Comparison of ENCODE assay signal across 27 cellular contexts in genomic region chrX:133151320-133151719, GRCh38. TPM values are rescaled to one million over a fixed set of nuclear protein-coding genes. Genes with fewer than 3 reads are reported as not detected.
A peak's percentile ranks its signal among the peaks of the same experiment; 100 is the strongest.
DNase-seq lines count a peak whose midpoint lies in the region; ATAC-seq and TF ChIP-seq lines count a peak whose summit lies in the region.
"Had no signal": no experiment of that assay in that cellular context is flagged by ENCODE, and none has a peak within 500 bp of the region (broad histone marks: within the 10 kb centered on the region; RNA-seq: fewer than 3 reads in every experiment).

No MANE protein-coding gene starts in this region.

- H3K27me3 Mint-ChIP-seq in nephron (ENCODE audit: low read depth): no peaks in the 10 kb centered on the region
- H3K27me3 Mint-ChIP-seq in glutamatergic neuron (ENCODE audit: unreplicated experiment): no peaks in the 10 kb centered on the region
- H3K27me3 Mint-ChIP-seq: central memory CD8-positive, alpha-beta T cell; effector memory CD8-positive, alpha-beta T cell had no signal

- H3K4me1 Mint-ChIP-seq in nephron: peaks cover 9% of the 10 kb centered on the region
- no peaks in the 10 kb centered on the region for H3K4me1 Mint-ChIP-seq in glutamatergic neuron (ENCODE audit: low read depth, unreplicated experiment)
- H3K4me1 Mint-ChIP-seq: central memory CD8-positive, alpha-beta T cell; natural killer cell had no signal

- H3K4me3 ChIP-seq in epithelial cell of proximal tubule (ENCODE audit: low read depth, low read length): no peak overlapping the region
- H3K4me3 ChIP-seq: adrenal gland, K562, SK-N-MC, suprapubic skin had no signal

- peak overlapping the region; percentile 82 to 97 (median 96) for H3K27ac Mint-ChIP-seq in nephron
- no peak overlapping the region for H3K27ac Mint-ChIP-seq in glutamatergic neuron (ENCODE audit: unreplicated experiment)
- H3K27ac Mint-ChIP-seq: activated T-helper 2 cell treated with anti-CD3 and anti-CD28 coated beads, Interferon-gamma antibody, Interleukin-2, Interleukin-4, amounts not matched to agents 10 μg/mL and 5 μg/mL and 100 μg/mL, durations not matched to agents 14 hours and 24 hours and 36 hours; effector memory CD8-positive, alpha-beta T cell; HFFc6; natural killer cell had no signal

- H3K4me3 Mint-ChIP-seq in nephron: no peak overlapping the region
- H3K4me3 Mint-ChIP-seq in glutamatergic neuron (ENCODE audit: unreplicated experiment): no peak overlapping the region
- H3K4me3 Mint-ChIP-seq: central memory CD8-positive, alpha-beta T cell; effector memory CD8-positive, alpha-beta T cell; HFFc6; natural killer cell had no signal

- peaks cover 20% of the 10 kb centered on the region for H3K9me3 Mint-ChIP-seq in nephron
- no peaks in the 10 kb centered on the region for H3K9me3 Mint-ChIP-seq in glutamatergic neuron (ENCODE audit: unreplicated experiment)
- H3K9me3 Mint-ChIP-seq: activated T-helper 2 cell treated with anti-CD3 and anti-CD28 coated beads, Interferon-gamma antibody, Interleukin-2, Interleukin-4, amounts not matched to agents 10 μg/mL and 5 μg/mL and 100 μg/mL, durations not matched to agents 14 hours and 24 hours and 36 hours; central memory CD8-positive, alpha-beta T cell; natural killer cell had no signal

- ATAC-seq in GM18907 (IDR thresholded peaks at IDR 0.05; ENCODE audit: unreplicated experiment) (peak; percentile 70), HG02884 (IDR thresholded peaks at IDR 0.05; ENCODE audit: unreplicated experiment) (no peak)
- ATAC-seq: activated CD4-positive, CD25-positive, alpha-beta regulatory T cell treated with anti-CD3 and anti-CD28 coated beads, Interleukin-2, amount 50 U/mL, for 24 hours; effector memory CD8-positive, alpha-beta T cell; K562; natural killer cell had no signal

- no peak for TF ChIP-seq CTCF in epithelial cell of proximal tubule (conservative IDR thresholded peaks at IDR 0.05; ENCODE audit: low read depth, low read length)
- no peak for TF ChIP-seq CTCF in nephron (IDR thresholded peaks at IDR 0.05; ENCODE audit: unreplicated experiment in 3 of 3)
- no peak for TF ChIP-seq CTCF in glutamatergic neuron (IDR thresholded peaks at IDR 0.05; ENCODE audit: partially characterized antibody, unreplicated experiment)

- DNase-seq in HS-5 (ENCODE audit: low read depth) (peak; percentile 60), epithelial cell of proximal tubule (ENCODE audit: low read depth) (peak; percentile 64), cortex of kidney (lab: John Stamatoyannopoulos, UW) (no peak), NCI-H1417 treated with DMSO at 0.1 percent for 48 hours (lab: John Stamatoyannopoulos, UW) (no peak), glutamatergic neuron (no peak)
- DNase-seq: adrenal gland; AML-193; effector memory CD8-positive, alpha-beta T cell; HFFc6; natural killer cell; NCI-H2107; NCI-H526 treated with DMSO at 0.1 percent for 48 hours; OCI-M1; small intestine; stimulated activated CD4-positive, alpha-beta T cell treated with anti-CD3 and anti-CD28 coated beads, Interleukin-4, amount 100 ng/mL, for 4 hours; stimulated activated CD8-positive, alpha-beta memory T cell treated with anti-CD3 and anti-CD28 coated beads, Interleukin-4, amount 100 ng/mL, for 48 hours had no signal

- H3K36me3 Mint-ChIP-seq in nephron (ENCODE audit: low read depth) (peaks cover 4% of the 10 kb centered on the region), glutamatergic neuron (ENCODE audit: unreplicated experiment) (no peaks in the 10 kb centered on the region)
- H3K36me3 Mint-ChIP-seq: natural killer cell had no signal

RNA-seq across cellular contexts. Expression of gene USP26, which starts 54.4 kb away (rescaled TPM):
- total RNA-seq in epithelial cell of proximal tubule (not detected in 2 replicates), glutamatergic neuron (ENCODE audit: unreplicated experiment) (not detected)
- total RNA-seq: activated T-helper 2 cell treated with anti-CD3 and anti-CD28 coated beads, Interferon-gamma antibody, Interleukin-2, Interleukin-4, amounts not matched to agents 10 μg/mL and 5 μg/mL and 100 μg/mL, durations not matched to agents 14 hours and 24 hours and 36 hours; adrenal gland; HFFc6; liver; natural killer cell; posterior vena cava; suprapubic skin had no signal

Comparison
In these comparisons a context has a peak if more than half of its experiments do, and no peak if none do; other contexts are left out.
1. DNase-seq: peak in HS-5 (single experiment) and epithelial cell of proximal tubule (single experiment); none in cortex of kidney (single experiment), NCI-H1417 treated with DMSO at 0.1 percent for 48 hours (single experiment) and glutamatergic neuron (single experiment).